Comparison of ENCODE assay signal across 24 cellular contexts in genomic region chr16:57102888-57103879, GRCh38. TPM values are rescaled to one million over a fixed set of nuclear protein-coding genes. Genes with fewer than 3 reads are reported as not detected.
DNase-seq lines count a peak whose midpoint lies in the region; ATAC-seq, FAIRE-seq and TF ChIP-seq lines count a peak whose summit lies in the region.
"Had no signal": no experiment of that assay in that cellular context is flagged by ENCODE, and none has a peak within 500 bp of the region (broad histone marks: within the 10 kb centered on the region; RNA-seq: fewer than 3 reads in every experiment).

No MANE protein-coding gene starts in this region.

- TF ChIP-seq RAD21 in K562 (CRISPR knock-in tag; conservative IDR thresholded peaks at IDR 0.05 in 1 of 2, IDR thresholded peaks at IDR 0.05 in 1 of 2) = no peak

- no peak overlapping the region for H3K27ac ChIP-seq in K562 (ENCODE audit: extremely low read depth, low read depth, low read length)
- no peak overlapping the region for H3K27ac ChIP-seq in naive thymus-derived CD4-positive, alpha-beta T cell (ENCODE audit: low read depth, low read length)
- H3K27ac ChIP-seq: epithelial cell of prostate, GM23248, pancreas, right atrium auricular region, upper lobe of right lung had no signal

- no peak for FAIRE-seq in K562 (lab: Jason Lieb, UNC)
- FAIRE-seq: pancreas had no signal

- no peaks in the 10 kb centered on the region for H3K27me3 Mint-ChIP-seq in naive thymus-derived CD4-positive, alpha-beta T cell
- H3K27me3 Mint-ChIP-seq in MCF 10A (ENCODE audit: insufficient read depth, unreplicated experiment) = no peaks in the 10 kb centered on the region
- H3K27me3 Mint-ChIP-seq: activated naive CD8-positive, alpha-beta T cell treated with anti-CD3 and anti-CD28 coated beads for 36 hours had no signal

- TF ChIP-seq POLR2A in K562 (conservative IDR thresholded peaks at IDR 0.05) = no peak

- ATAC-seq in K562 = no peak
- ATAC-seq in naive thymus-derived CD4-positive, alpha-beta T cell = no peak
- ATAC-seq: natural killer cell, pancreas, upper lobe of right lung had no signal

- H3K36me3 ChIP-seq in K562 (ENCODE audit: control insufficient read depth, insufficient read depth, low read length) = no peaks in the 10 kb centered on the region
- H3K36me3 ChIP-seq in naive thymus-derived CD4-positive, alpha-beta T cell (ENCODE audit: control insufficient read depth in 2 of 3, insufficient read depth in 3 of 3, low read length in 3 of 3) = no peaks in the 10 kb centered on the region
- H3K36me3 ChIP-seq: pancreas, right atrium auricular region, upper lobe of right lung had no signal

- no peaks in the 10 kb centered on the region for H3K9me3 ChIP-seq in K562 (replicated peaks; ENCODE audit: control insufficient read depth, insufficient read depth, low read depth, low read length)
- H3K9me3 ChIP-seq in naive thymus-derived CD4-positive, alpha-beta T cell (ENCODE audit: control insufficient read depth in 2 of 3, low read length in 3 of 3) = no peaks in the 10 kb centered on the region
- H3K9me3 ChIP-seq: pancreas, right atrium auricular region, upper lobe of right lung had no signal

- no peak overlapping the region for H3K4me3 Mint-ChIP-seq in naive thymus-derived CD4-positive, alpha-beta T cell
- no peak overlapping the region for H3K4me3 Mint-ChIP-seq in MCF 10A (ENCODE audit: unreplicated experiment)
- H3K4me3 Mint-ChIP-seq: activated naive CD8-positive, alpha-beta T cell treated with anti-CD3 and anti-CD28 coated beads for 36 hours; natural killer cell had no signal

- H3K79me2 ChIP-seq in K562 (ENCODE audit: control insufficient read depth, insufficient read depth, low read length) = no peaks in the 10 kb centered on the region

- H3K4me2 ChIP-seq in K562 (ENCODE audit: insufficient read depth, low read length) = no peak overlapping the region

- TF ChIP-seq EP300 in K562 (IDR thresholded peaks at IDR 0.05; ENCODE audit: low read length) = no peak

- no peaks in the 10 kb centered on the region for H3K36me3 Mint-ChIP-seq in naive thymus-derived CD4-positive, alpha-beta T cell
- no peaks in the 10 kb centered on the region for H3K36me3 Mint-ChIP-seq in MCF 10A (ENCODE audit: insufficient read depth, unreplicated experiment)
- H3K36me3 Mint-ChIP-seq: activated naive CD8-positive, alpha-beta T cell treated with anti-CD3 and anti-CD28 coated beads for 36 hours; natural killer cell had no signal

- TF ChIP-seq CTCF in K562 (IDR thresholded peaks at IDR 0.05 in 2 of 3, conservative IDR thresholded peaks at IDR 0.05 in 1 of 3; ENCODE audit: insufficient read depth in 2 of 3, low read depth in 1 of 3, low read length in 3 of 3) = no peak
- no peak for TF ChIP-seq CTCF in MCF 10A (IDR thresholded peaks at IDR 0.05; ENCODE audit: unreplicated experiment)

- no peaks in the 10 kb centered on the region for H3K9me3 Mint-ChIP-seq in naive thymus-derived CD4-positive, alpha-beta T cell
- H3K9me3 Mint-ChIP-seq in MCF 10A (ENCODE audit: unreplicated experiment) = no peaks in the 10 kb centered on the region
- H3K9me3 Mint-ChIP-seq: activated naive CD8-positive, alpha-beta T cell treated with anti-CD3 and anti-CD28 coated beads for 36 hours; natural killer cell had no signal

- POLR2A ChIA-PET in K562 (lab: Yijun Ruan, JAX) (interaction anchor here (0.6 to 1.5 kb wide), 5 partner anchors 8 to 196 kb away, joined by 3 to 6 read pairs (median 3); partner anchors contain the start of gene CPNE2), MCF 10A (lab: Yijun Ruan, JAX) (no interaction called here)
- POLR2A ChIA-PET in naive thymus-derived CD4-positive, alpha-beta T cell (lab: Charles Lee) = interaction anchor here (0.6 kb wide), 1 partner anchor 16 kb away, joined by 3 read pairs; no protein-coding TSS in a partner anchor

- peaks cover 12 to 43% (median 26%) of the 10 kb centered on the region in 7 donors for H3K4me1 Mint-ChIP-seq in naive thymus-derived CD4-positive, alpha-beta T cell
- H3K4me1 Mint-ChIP-seq in MCF 10A (ENCODE audit: insufficient read depth, unreplicated experiment) = peaks cover 26% of the 10 kb centered on the region

- DNase-seq in NCI-H2227 treated with DMSO at 0.1 percent for 48 hours (lab: John Stamatoyannopoulos, UW) (peak; percentile 32), K562 (ENCODE audit: extremely low read depth in 1 of 4, low spot score in 3 of 4) (no peak), medulla oblongata (ENCODE audit: extremely low spot score) (peak; percentile 62), superior temporal gyrus (ENCODE audit: extremely low spot score) (peak; percentile 67), MCF 10A (ENCODE audit: unreplicated experiment) (no peak), dedifferentiated amniotic fluid mesenchymal stem cell (ENCODE audit: extremely low spot score) (no peak)
- no peak for DNase-seq in naive thymus-derived CD4-positive, alpha-beta T cell
- DNase-seq: activated CD4-positive, CD25-positive, alpha-beta regulatory T cell treated with anti-CD3 and anti-CD28 coated beads, Interleukin-2, amount 50 U/mL, for 72 hours; activated effector memory CD4-positive, alpha-beta T cell treated with anti-CD3 and anti-CD28 coated beads, Interleukin-2, amount 50 U/mL, for 16 hours; activated naive CD8-positive, alpha-beta T cell treated with anti-CD3 and anti-CD28 coated beads for 36 hours; activated T-cell treated with anti-CD3 and anti-CD28 coated beads for 4 hours; GM23248; IMR-90; islet precursor cell; natural killer cell; NCI-H1092 treated with DMSO at 0.1 percent for 48 hours; NCI-H187 treated with DMSO at 0.1 percent for 48 hours; NCI-H748 treated with DMSO at 0.1 percent for 48 hours; pancreas; RPMI8226; stimulated activated CD4-positive, alpha-beta T cell treated with anti-CD3 and anti-CD28 coated beads, Interleukin-2, amount 100 ng/mL, for 24 hours; upper lobe of right lung had no signal

- peaks cover 13% of the 10 kb centered on the region for H4K20me1 ChIP-seq in K562 (replicated peaks; ENCODE audit: control insufficient read depth, insufficient read depth, low read length)

- WGBS in K562 (ENCODE audit: insufficient coverage, low coverage, missing lambda C conversion rate) = 24% methylated on average over 16 of the region's 16 CpGs

- H2AFZ ChIP-seq in K562 (ENCODE audit: low read depth, low read length) = no peak overlapping the region
- H2AFZ ChIP-seq: GM23248 had no signal

- no peak overlapping the region for H3K4me3 ChIP-seq in K562
- no peak overlapping the region for H3K4me3 ChIP-seq in naive thymus-derived CD4-positive, alpha-beta T cell (ENCODE audit: low read length)
- H3K4me3 ChIP-seq: GM23248, pancreas, right atrium auricular region, upper lobe of right lung had no signal

- CTCF ChIA-PET in K562 (lab: Yijun Ruan, JAX; ENCODE audit: low intra/inter-chr PET ratio) = no interaction called here
- CTCF ChIA-PET in naive thymus-derived CD4-positive, alpha-beta T cell (lab: Charles Lee) = interaction anchor here (0.8 kb wide), 1 partner anchor 20 kb away, joined by 3 read pairs; no protein-coding TSS in a partner anchor
- CTCF ChIA-PET in MCF 10A (lab: Yijun Ruan, JAX) = interaction anchor here (0.5 to 3.7 kb wide), 4 partner anchors 8 to 619 kb away, joined by 3 to 15 read pairs (median 4); partner anchors contain the start of gene CPNE2

- BruUV-seq in K562 (replicated peaks; lab: Mats Ljungman, UMichigan) (no TSS peak), MCF 10A (replicated peaks; lab: Mats Ljungman, UMichigan) (no TSS peak)

- no peaks in the 10 kb centered on the region for H3K27me3 ChIP-seq in K562 (ENCODE audit: control insufficient read depth in 2 of 2, insufficient read depth in 2 of 2, low read length in 2 of 2)
- H3K27me3 ChIP-seq in naive thymus-derived CD4-positive, alpha-beta T cell (ENCODE audit: control insufficient read depth in 2 of 2, insufficient read depth in 2 of 2, low read length in 2 of 2) = no peaks in the 10 kb centered on the region
- H3K27me3 ChIP-seq: pancreas, right atrium auricular region, upper lobe of right lung had no signal

- H3K9me1 ChIP-seq in K562 (ENCODE audit: control insufficient read depth, insufficient read depth, low read length) = no peaks in the 10 kb centered on the region

- in situ Hi-C loops in K562 (cut with MboI) = no loop called here

- H3K27ac Mint-ChIP-seq in naive thymus-derived CD4-positive, alpha-beta T cell = peak overlapping the region in 2 of 9 donors; percentile 10 to 66
- no peak overlapping the region for H3K27ac Mint-ChIP-seq in MCF 10A (ENCODE audit: low read depth, unreplicated experiment)
- H3K27ac Mint-ChIP-seq: activated naive CD8-positive, alpha-beta T cell treated with anti-CD3 and anti-CD28 coated beads for 36 hours had no signal

- intact Hi-C loops in K562 (cut with micrococcal nuclease) (no loop called here), MCF 10A (cut with micrococcal nuclease) (no loop called here)
- intact Hi-C loops in naive thymus-derived CD4-positive, alpha-beta T cell (cut with micrococcal nuclease) = no loop called here

- peaks cover 12% of the 10 kb centered on the region in 2 experiments; a peak in 4 of 5 replicates for H3K4me1 ChIP-seq in K562 (replicated peaks in 1 of 2; ENCODE audit: control insufficient read depth in 2 of 2, insufficient read depth in 2 of 2, low read length in 2 of 2)
- peaks cover 0 to 5% of the 10 kb centered on the region in 2 donors for H3K4me1 ChIP-seq in naive thymus-derived CD4-positive, alpha-beta T cell (ENCODE audit: control insufficient read depth in 2 of 2, insufficient read depth in 2 of 2, low read length in 2 of 2)
- H3K4me1 ChIP-seq: pancreas had no signal

- no peak overlapping the region for H3K9ac ChIP-seq in K562 (ENCODE audit: insufficient read depth in 1 of 2, low read depth in 2 of 2, low read length in 2 of 2)
- H3K9ac ChIP-seq: GM23248 had no signal

RNA-seq across cellular contexts. Expression of gene CPNE2, which starts 10.8 kb away (rescaled TPM):
- total RNA-seq in K562 (2011; cell fraction: chromatin; rRNA removed; ENCODE audit: low replicate concordance) = 13.7 and 32.7 TPM in 2 replicates
- 12.5 and 13.5 TPM in 2 replicates for total RNA-seq in K562 (2011; cell fraction: nucleolus; rRNA removed)
- 13.3 and 19.4 TPM in 2 replicates for total RNA-seq in K562 (2011; cell fraction: nucleoplasm; rRNA removed)
- total RNA-seq in K562 (2014; rRNA removed) (7.0 and 7.3 TPM in 2 replicates), K562 (2014; rRNA removed; fragmentation: Illumina TruSeq; extraction: Trizol) (4.2 and 5.0 TPM in 2 replicates), K562 (2015; rRNA removed; fragmentation: Illumina TruSeq; extraction: Trizol) (7.7 and 8.6 TPM in 2 replicates), K562 (2021) (9.5 and 10.6 TPM in 2 replicates), MCF 10A (2022) (6.7 and 9.6 TPM in 2 replicates)
- polyA plus RNA-seq in K562 (2011; rRNA removed) (13.9 and 26.9 TPM in 2 replicates), K562 (2014; fragmentation: Illumina TruSeq; extraction: Trizol) (11.8 and 14.1 TPM in 2 replicates), K562 (2014; fragmentation: Nextera tagmentation; extraction: Ambion mirVana) (1 to 10 TPM; 3.0 to 3.8 TPM), K562 (2014; rRNA removed) (11.7 and 14.0 TPM in 2 replicates)
- polyA plus RNA-seq in K562 (2011; cell fraction: cytosol; rRNA removed) = 28.1 and 34.9 TPM in 2 replicates
- polyA plus RNA-seq in K562 (2011; cell fraction: nucleus; rRNA removed) = 14.0 and 18.6 TPM in 2 replicates
- polyA plus RNA-seq in K562 (2012) = 14.1 and 33.3 TPM in 2 replicates
- polyA minus RNA-seq in K562 (2011; rRNA and poly(A)+ RNA removed) = 8.9 and 12.3 TPM in 2 replicates
- polyA minus RNA-seq in K562 (2011; cell fraction: cytosol; rRNA and poly(A)+ RNA removed) = 7.7 and 8.6 TPM in 2 replicates
- polyA minus RNA-seq in K562 (2011; cell fraction: nucleus; rRNA and poly(A)+ RNA removed) = 6.6 and 9.8 TPM in 2 replicates
- 10 to 100 TPM in 1 of 5 experiments, 1 to 10 TPM in 4; 1.1 to 11.7 (median 3.5) TPM for total RNA-seq in naive thymus-derived CD4-positive, alpha-beta T cell
- 10 to 100 TPM in 1 of 2 donors, 1 to 10 TPM in 1; 6.8 to 12.6 TPM for polyA plus RNA-seq in naive thymus-derived CD4-positive, alpha-beta T cell

Comparison
In these comparisons a context has a peak if more than half of its experiments do, and no peak if none do; other contexts are left out.
1. DNase-seq: peak in NCI-H2227 treated with DMSO at 0.1 percent for 48 hours (single experiment), medulla oblongata (single experiment) and superior temporal gyrus (single experiment); none in K562 (0 of 4), naive thymus-derived CD4-positive, alpha-beta T cell (0 of 9), MCF 10A (single experiment) and dedifferentiated amniotic fluid mesenchymal stem cell (single experiment).